ENCODE assay signal across 8 cellular contexts in the genomic region with DNA sequence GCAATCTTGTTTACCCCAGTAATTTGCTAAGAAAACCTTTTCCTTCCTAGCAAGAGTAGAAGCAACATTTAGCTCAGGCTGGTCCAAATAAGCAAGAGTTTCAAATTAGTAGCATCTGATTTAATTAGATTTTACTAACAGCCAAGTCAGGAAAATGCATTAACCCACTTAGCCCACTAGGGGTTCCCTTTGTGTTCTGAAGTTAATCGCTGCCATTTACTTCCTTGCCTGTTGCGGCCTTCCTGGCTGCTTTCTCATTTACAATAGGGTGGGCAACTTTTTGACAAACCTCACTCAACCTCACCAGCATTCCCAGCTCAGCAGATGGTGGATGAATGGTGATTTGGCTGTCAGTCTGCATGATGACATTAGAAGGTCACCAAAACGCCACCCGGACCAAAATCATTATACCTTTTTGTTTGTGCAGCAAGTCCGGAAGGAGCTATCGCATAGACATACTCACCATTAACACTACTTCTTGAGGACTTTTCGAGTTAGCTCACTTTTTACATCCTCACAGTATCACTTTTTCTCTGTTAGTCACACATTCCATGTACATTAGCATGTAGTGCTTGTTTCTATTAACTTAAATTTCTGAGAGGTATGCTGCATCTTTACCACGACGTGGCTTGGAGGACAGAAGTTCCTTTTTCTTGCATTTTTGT.
DNase-seq lines count a peak whose midpoint lies in the region; ATAC-seq and TF ChIP-seq lines count a peak whose summit lies in the region.

No MANE protein-coding gene starts in this region.

- POLR2A ChIA-PET in OCI-LY7 (lab: Charles Lee): interaction anchor here (0.6 kb wide), 1 partner anchor 636 kb away, joined by 4 read pairs; no protein-coding TSS in a partner anchor
- POLR2A ChIA-PET in naive thymus-derived CD8-positive, alpha-beta T cell (lab: Charles Lee): no interaction called here

- H3K4me1 Mint-ChIP-seq in naive thymus-derived CD8-positive, alpha-beta T cell: peaks cover 3 to 12% (median 9%) of the 10 kb centered on the region in 4 donors

- H4K20me1 ChIP-seq in OCI-LY7 (ENCODE audit: insufficient read depth, low read length): no peaks in the 10 kb centered on the region

- 73 to 86% methylated on average over 6 to 9 of the region's 9 CpGs for WGBS in gastroesophageal sphincter (ENCODE audit: low coverage in 1 of 2), 2 donors

- no peak overlapping the region for H2AFZ ChIP-seq in OCI-LY7 (ENCODE audit: low read length)

- H3K9me3 Mint-ChIP-seq in naive thymus-derived CD8-positive, alpha-beta T cell: no peaks in the 10 kb centered on the region

- H3K27ac ChIP-seq in OCI-LY7 (ENCODE audit: low read depth, low read length, poor library complexity, severe bottlenecking) (no peak overlapping the region), gastroesophageal sphincter (peak overlapping the region in 3 of 4 donors; percentile 33 to 53 (median 46)), upper lobe of right lung (no peak overlapping the region)

- no peaks in the 10 kb centered on the region for H3K79me2 ChIP-seq in OCI-LY7 (ENCODE audit: insufficient read depth, low read depth, low read length)

- no peak for TF ChIP-seq POLR2A in gastroesophageal sphincter (IDR thresholded peaks at IDR 0.05)

- CTCF ChIA-PET in OCI-LY7 (lab: Charles Lee; ENCODE audit: unreplicated experiment): no interaction called here

- H3K4me1 ChIP-seq in OCI-LY7 (ENCODE audit: insufficient read depth, low read length, poor library complexity, severe bottlenecking): no peaks in the 10 kb centered on the region
- H3K4me1 ChIP-seq in gastroesophageal sphincter: peaks cover 0 to 17% (median 0%) of the 10 kb centered on the region in 3 donors
- no peaks in the 10 kb centered on the region for H3K4me1 ChIP-seq in upper lobe of right lung

- TF ChIP-seq CTCF in OCI-LY7 (conservative IDR thresholded peaks at IDR 0.05; ENCODE audit: low read length) (peak; percentile 70), gastroesophageal sphincter (IDR thresholded peaks at IDR 0.05) (peak in 3 of 4 experiments; percentile 26 to 39 (median 28)), upper lobe of right lung (IDR thresholded peaks at IDR 0.05) (peak; percentile 57)

- H3K4me3 Mint-ChIP-seq in naive thymus-derived CD8-positive, alpha-beta T cell: no peak overlapping the region

- intact Hi-C loops in OCI-LY7 (cut with micrococcal nuclease; ENCODE audit: unreplicated experiment): no loop called here
- intact Hi-C loops in upper lobe of right lung (cut with DNase I): no loop called here

- H3K9me3 ChIP-seq in OCI-LY7 (ENCODE audit: low read length) (no peaks in the 10 kb centered on the region), gastroesophageal sphincter (no peaks in the 10 kb centered on the region), upper lobe of right lung (no peaks in the 10 kb centered on the region)

- no peak overlapping the region for H3K4me2 ChIP-seq in OCI-LY7 (ENCODE audit: low read length)

- no peak for TF ChIP-seq EP300 in gastroesophageal sphincter (IDR thresholded peaks at IDR 0.05)

- BruUV-seq in OCI-LY7 (replicated peaks; lab: Mats Ljungman, UMichigan): no TSS peak

- no peaks in the 10 kb centered on the region for H3K36me3 Mint-ChIP-seq in naive thymus-derived CD8-positive, alpha-beta T cell

- no peak overlapping the region for H3K4me3 ChIP-seq in OCI-LY7 (ENCODE audit: low read depth, low read length, poor library complexity, severe bottlenecking)
- H3K4me3 ChIP-seq in gastroesophageal sphincter: no peak overlapping the region
- H3K4me3 ChIP-seq in upper lobe of right lung: no peak overlapping the region

- ATAC-seq in GM21723 (IDR thresholded peaks at IDR 0.05; ENCODE audit: unreplicated experiment) (peak; percentile 61), gastroesophageal sphincter (no peak), upper lobe of right lung (peak; percentile 44), GM18870 (IDR thresholded peaks at IDR 0.05; ENCODE audit: unreplicated experiment) (no peak)
- no peak for ATAC-seq in naive thymus-derived CD8-positive, alpha-beta T cell

- DNase-seq in D341Med (ENCODE audit: low spot score) (peak; percentile 64), OCI-LY7 (ENCODE audit: low spot score) (peak; percentile 25), upper lobe of right lung (no peak), COLO668 (lab: John Stamatoyannopoulos, UW; ENCODE audit: unreplicated experiment) (no peak)
- no peak for DNase-seq in naive thymus-derived CD8-positive, alpha-beta T cell

- H3K9me2 ChIP-seq in OCI-LY7 (ENCODE audit: insufficient read depth, low read length): no peaks in the 10 kb centered on the region

- no peaks in the 10 kb centered on the region for H3K27me3 ChIP-seq in gastroesophageal sphincter
- H3K27me3 ChIP-seq in upper lobe of right lung: no peaks in the 10 kb centered on the region

- peaks cover 0 to 6% (median 0%) of the 10 kb centered on the region in 5 donors for H3K27me3 Mint-ChIP-seq in naive thymus-derived CD8-positive, alpha-beta T cell

- no peak overlapping the region for H3K27ac Mint-ChIP-seq in naive thymus-derived CD8-positive, alpha-beta T cell

- H3K36me3 ChIP-seq in OCI-LY7 (ENCODE audit: insufficient read depth, low read length) (no peaks in the 10 kb centered on the region), gastroesophageal sphincter (no peaks in the 10 kb centered on the region), upper lobe of right lung (no peaks in the 10 kb centered on the region)

Comparison
In these comparisons a context has a peak if more than half of its experiments do, and no peak if none do; other contexts are left out.
1. DNase-seq: peak in D341Med (single experiment) and OCI-LY7 (single experiment); none in upper lobe of right lung (single experiment), COLO668 (single experiment) and naive thymus-derived CD8-positive, alpha-beta T cell (0 of 10).
2. ATAC-seq: peak in GM21723 (single experiment) and upper lobe of right lung (single experiment); none in gastroesophageal sphincter (single experiment), naive thymus-derived CD8-positive, alpha-beta T cell (0 of 2) and GM18870 (single experiment).
3. H3K27ac ChIP-seq: peak in gastroesophageal sphincter (3 of 4); none in OCI-LY7 (single experiment) and upper lobe of right lung (single experiment).
4. Peak in every context shown above with its lines, with median percentiles within 50 percentile points of each other: CTCF ChIP-seq.